In the genomic region with DNA sequence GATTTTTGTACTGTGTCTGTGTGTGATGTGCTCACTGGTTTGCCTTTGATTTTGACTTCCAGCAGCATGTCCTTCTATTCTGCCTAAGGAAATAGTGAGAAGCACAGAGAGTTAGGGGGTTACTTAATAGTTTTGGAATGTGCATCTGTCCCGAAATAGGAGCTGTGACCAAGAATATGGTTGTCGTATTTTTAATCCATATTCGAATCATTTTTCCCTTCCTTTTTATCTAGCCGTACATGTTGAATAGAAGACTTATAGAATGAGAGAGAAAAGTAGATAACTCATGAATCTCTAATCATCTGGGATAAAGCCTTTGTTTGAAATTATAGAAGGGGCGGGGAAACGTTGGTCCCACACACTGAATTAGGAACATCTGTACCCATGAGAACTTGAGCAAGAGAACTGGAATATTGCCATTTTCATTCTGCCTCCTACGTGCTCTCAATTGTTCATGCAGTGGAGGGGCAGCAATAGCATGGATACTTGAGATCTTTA, we compare ENCODE assay signal across 9 cellular contexts. TPM values are rescaled to one million over a fixed set of nuclear protein-coding genes. Genes with fewer than 3 reads are reported as not detected.
DNase-seq lines count a peak whose midpoint lies in the region; ATAC-seq and TF ChIP-seq lines count a peak whose summit lies in the region.
"Had no signal": no experiment of that assay in that cellular context is flagged by ENCODE, and none has a peak within 500 bp of the region (broad histone marks: within the 10 kb centered on the region; RNA-seq: fewer than 3 reads in every experiment).

No MANE protein-coding gene starts in this region.

- in situ Hi-C loops in GM13977 (cut with MboI; ENCODE audit: low pct_unique_long_range_greater_than_20kb, low sequenced_read_pairs, unreplicated experiment), result no loop called here

- CTCF ChIA-PET in CD4-positive, alpha-beta T cell (lab: Charles Lee), result no interaction called here
- CTCF ChIA-PET in activated CD8-positive, alpha-beta T cell treated with anti-CD3 and anti-CD28 coated beads, Interleukin-2, amount 10 ng/mL, durations not matched to agents 7 days and 5 days (lab: Charles Lee), result no interaction called here
- CTCF ChIA-PET in OCI-LY7 (lab: Charles Lee; ENCODE audit: unreplicated experiment), result no interaction called here

- no peaks in the 10 kb centered on the region for H3K9me2 ChIP-seq in OCI-LY7 (ENCODE audit: insufficient read depth, low read length)

- H3K4me1 ChIP-seq in left ventricle myocardium inferior (peaks cover 82% of the 10 kb centered on the region), OCI-LY7 (ENCODE audit: insufficient read depth, low read length, poor library complexity, severe bottlenecking) (peaks cover 21% of the 10 kb centered on the region)

- BruUV-seq in OCI-LY7 (replicated peaks; lab: Mats Ljungman, UMichigan), result no TSS peak

- H3K27me3 Mint-ChIP-seq in CD4-positive, alpha-beta T cell, result no peaks in the 10 kb centered on the region
- no peaks in the 10 kb centered on the region for H3K27me3 Mint-ChIP-seq in activated CD8-positive, alpha-beta T cell treated with anti-CD3 and anti-CD28 coated beads, Interleukin-2, amount 10 ng/mL, durations not matched to agents 7 days and 5 days (ENCODE audit: low read depth)

- H3K79me2 ChIP-seq in OCI-LY7 (ENCODE audit: insufficient read depth, low read depth, low read length), result no peaks in the 10 kb centered on the region

- no peak for TF ChIP-seq CTCF in CD4-positive, alpha-beta T cell (IDR thresholded peaks at IDR 0.05)
- TF ChIP-seq CTCF in left ventricle myocardium inferior (IDR thresholded peaks at IDR 0.05; ENCODE audit: borderline replicate concordance) (no peak), GM13977 (IDR thresholded peaks at IDR 0.05; ENCODE audit: extremely low read depth, insufficient read depth, missing control alignments) (no peak), OCI-LY7 (conservative IDR thresholded peaks at IDR 0.05; ENCODE audit: low read length) (no peak)

- no peak overlapping the region for H3K4me3 Mint-ChIP-seq in CD4-positive, alpha-beta T cell
- H3K4me3 Mint-ChIP-seq in stimulated activated effector memory CD8-positive, alpha-beta T cell treated with anti-CD3 and anti-CD28 coated beads, Interleukin-12 subunit alpha, Interleukin-12 subunit beta, amount 100 ng/mL, for 72 hours, result no peak overlapping the region
- H3K4me3 Mint-ChIP-seq in activated CD8-positive, alpha-beta T cell treated with anti-CD3 and anti-CD28 coated beads, Interleukin-2, amount 10 ng/mL, durations not matched to agents 7 days and 5 days, result no peak overlapping the region

- H3K9me3 Mint-ChIP-seq in CD4-positive, alpha-beta T cell, result no peaks in the 10 kb centered on the region
- no peaks in the 10 kb centered on the region for H3K9me3 Mint-ChIP-seq in stimulated activated effector memory CD8-positive, alpha-beta T cell treated with anti-CD3 and anti-CD28 coated beads, Interleukin-12 subunit alpha, Interleukin-12 subunit beta, amount 100 ng/mL, for 72 hours
- no peaks in the 10 kb centered on the region for H3K9me3 Mint-ChIP-seq in activated CD8-positive, alpha-beta T cell treated with anti-CD3 and anti-CD28 coated beads, Interleukin-2, amount 10 ng/mL, durations not matched to agents 7 days and 5 days (ENCODE audit: insufficient read depth)

- H3K4me2 ChIP-seq in OCI-LY7 (ENCODE audit: low read length), result no peak overlapping the region

- H3K27ac ChIP-seq in CD4-positive, alpha-beta T cell (ENCODE audit: low read depth, low read length), result no peak overlapping the region
- peak overlapping the region; percentile 87 for H3K27ac ChIP-seq in left ventricle myocardium inferior (replicated peaks)
- H3K27ac ChIP-seq in OCI-LY7 (ENCODE audit: low read depth, low read length, poor library complexity, severe bottlenecking), result no peak overlapping the region

- peaks cover 76% of the 10 kb centered on the region for H3K4me1 Mint-ChIP-seq in CD4-positive, alpha-beta T cell (ENCODE audit: low read depth)
- H3K4me1 Mint-ChIP-seq in stimulated activated effector memory CD8-positive, alpha-beta T cell treated with anti-CD3 and anti-CD28 coated beads, Interleukin-12 subunit alpha, Interleukin-12 subunit beta, amount 100 ng/mL, for 72 hours, result peaks cover 21% of the 10 kb centered on the region
- H3K4me1 Mint-ChIP-seq in activated CD8-positive, alpha-beta T cell treated with anti-CD3 and anti-CD28 coated beads, Interleukin-2, amount 10 ng/mL, durations not matched to agents 7 days and 5 days (ENCODE audit: low read depth), result peaks cover 38% of the 10 kb centered on the region

- intact Hi-C loops in CD4-positive, alpha-beta T cell (cut with DNase I, micrococcal nuclease), result no loop called here
- intact Hi-C loops in left ventricle myocardium inferior (cut with micrococcal nuclease), result no loop called here
- intact Hi-C loops in OCI-LY7 (cut with micrococcal nuclease; ENCODE audit: unreplicated experiment), result no loop called here

- no peak for DNase-seq in CD4-positive, alpha-beta T cell
- peak; percentile 65 for DNase-seq in amniotic epithelial cell (ENCODE audit: low read depth)
- no peak for DNase-seq in left ventricle myocardium inferior
- DNase-seq in stimulated activated effector memory CD8-positive, alpha-beta T cell treated with anti-CD3 and anti-CD28 coated beads, Interleukin-12 subunit alpha, Interleukin-12 subunit beta, amount 100 ng/mL, for 72 hours (ENCODE audit: low spot score in 2 of 2), result no peak
- no peak for DNase-seq in activated CD8-positive, alpha-beta T cell treated with anti-CD3 and anti-CD28 coated beads, Interleukin-2, amount 10 ng/mL, durations not matched to agents 7 days and 5 days
- no peak for DNase-seq in GM13977 (ENCODE audit: low spot score)
- no peak for DNase-seq in OCI-LY7 (ENCODE audit: low spot score)
- DNase-seq: NCI-H2029 had no signal

- peaks cover 72% of the 10 kb centered on the region for H3K36me3 Mint-ChIP-seq in CD4-positive, alpha-beta T cell (ENCODE audit: low read depth)
- peaks cover 18% of the 10 kb centered on the region for H3K36me3 Mint-ChIP-seq in stimulated activated effector memory CD8-positive, alpha-beta T cell treated with anti-CD3 and anti-CD28 coated beads, Interleukin-12 subunit alpha, Interleukin-12 subunit beta, amount 100 ng/mL, for 72 hours
- peaks cover 52% of the 10 kb centered on the region for H3K36me3 Mint-ChIP-seq in activated CD8-positive, alpha-beta T cell treated with anti-CD3 and anti-CD28 coated beads, Interleukin-2, amount 10 ng/mL, durations not matched to agents 7 days and 5 days (ENCODE audit: low read depth)

- H3K27ac Mint-ChIP-seq in CD4-positive, alpha-beta T cell, result peak overlapping the region; percentile 5
- H3K27ac Mint-ChIP-seq in stimulated activated effector memory CD8-positive, alpha-beta T cell treated with anti-CD3 and anti-CD28 coated beads, Interleukin-12 subunit alpha, Interleukin-12 subunit beta, amount 100 ng/mL, for 72 hours, result peak overlapping the region; percentile 56
- no peak overlapping the region for H3K27ac Mint-ChIP-seq in activated CD8-positive, alpha-beta T cell treated with anti-CD3 and anti-CD28 coated beads, Interleukin-2, amount 10 ng/mL, durations not matched to agents 7 days and 5 days

- no peak overlapping the region for H2AFZ ChIP-seq in OCI-LY7 (ENCODE audit: low read length)

- H3K27me3 ChIP-seq in CD4-positive, alpha-beta T cell (ENCODE audit: control insufficient read depth, insufficient read depth, low read length), result no peaks in the 10 kb centered on the region
- H3K27me3 ChIP-seq in left ventricle myocardium inferior (ENCODE audit: low read depth), result no peaks in the 10 kb centered on the region

- H3K9me3 ChIP-seq in CD4-positive, alpha-beta T cell (ENCODE audit: control insufficient read depth, low read length), result no peaks in the 10 kb centered on the region
- H3K9me3 ChIP-seq in left ventricle myocardium inferior (replicated peaks), result no peaks in the 10 kb centered on the region
- H3K9me3 ChIP-seq in OCI-LY7 (ENCODE audit: low read length), result no peaks in the 10 kb centered on the region

- peaks cover 7% of the 10 kb centered on the region for H3K36me3 ChIP-seq in left ventricle myocardium inferior
- no peaks in the 10 kb centered on the region for H3K36me3 ChIP-seq in OCI-LY7 (ENCODE audit: insufficient read depth, low read length)

- POLR2A ChIA-PET in CD4-positive, alpha-beta T cell (lab: Charles Lee), result no interaction called here
- POLR2A ChIA-PET in activated CD8-positive, alpha-beta T cell treated with anti-CD3 and anti-CD28 coated beads, Interleukin-2, amount 10 ng/mL, durations not matched to agents 7 days and 5 days (lab: Charles Lee), result no interaction called here
- POLR2A ChIA-PET in OCI-LY7 (lab: Charles Lee), result no interaction called here

- no peaks in the 10 kb centered on the region for H4K20me1 ChIP-seq in OCI-LY7 (ENCODE audit: insufficient read depth, low read length)

- ATAC-seq in CD4-positive, alpha-beta T cell (ENCODE audit: poor library complexity), result no peak
- ATAC-seq in stimulated activated effector memory CD8-positive, alpha-beta T cell treated with anti-CD3 and anti-CD28 coated beads, Interleukin-12 subunit alpha, Interleukin-12 subunit beta, amount 100 ng/mL, for 72 hours, result no peak
- no peak for ATAC-seq in activated CD8-positive, alpha-beta T cell treated with anti-CD3 and anti-CD28 coated beads, Interleukin-2, amount 10 ng/mL, durations not matched to agents 7 days and 5 days
- ATAC-seq in HG03439 (IDR thresholded peaks at IDR 0.05; ENCODE audit: unreplicated experiment), result no peak

- peak overlapping the region; percentile 32 for H3K4me3 ChIP-seq in left ventricle myocardium inferior
- H3K4me3 ChIP-seq in OCI-LY7 (ENCODE audit: low read depth, low read length, poor library complexity, severe bottlenecking), result no peak overlapping the region

RNA-seq across cellular contexts. Expression of gene CRTC3, which starts 23.6 kb away (rescaled TPM):
- total RNA-seq in CD4-positive, alpha-beta T cell, result 10 to 100 TPM; 90.7 to 92.4 TPM
- 24.1 TPM for total RNA-seq in left ventricle myocardium inferior
- 10 to 100 TPM; 64.9 to 66.6 TPM for total RNA-seq in activated CD8-positive, alpha-beta T cell treated with anti-CD3 and anti-CD28 coated beads, Interleukin-2, amount 10 ng/mL, durations not matched to agents 7 days and 5 days
- total RNA-seq in OCI-LY7 (2014; rRNA removed; shearing (Covaris generic)), result 5.6 and 8.9 TPM in 2 replicates
- total RNA-seq in OCI-LY7 (2022), result 12.4 and 14.7 TPM in 2 replicates
